1 cellular context compared by ENCODE assay signal in the genomic region with DNA sequence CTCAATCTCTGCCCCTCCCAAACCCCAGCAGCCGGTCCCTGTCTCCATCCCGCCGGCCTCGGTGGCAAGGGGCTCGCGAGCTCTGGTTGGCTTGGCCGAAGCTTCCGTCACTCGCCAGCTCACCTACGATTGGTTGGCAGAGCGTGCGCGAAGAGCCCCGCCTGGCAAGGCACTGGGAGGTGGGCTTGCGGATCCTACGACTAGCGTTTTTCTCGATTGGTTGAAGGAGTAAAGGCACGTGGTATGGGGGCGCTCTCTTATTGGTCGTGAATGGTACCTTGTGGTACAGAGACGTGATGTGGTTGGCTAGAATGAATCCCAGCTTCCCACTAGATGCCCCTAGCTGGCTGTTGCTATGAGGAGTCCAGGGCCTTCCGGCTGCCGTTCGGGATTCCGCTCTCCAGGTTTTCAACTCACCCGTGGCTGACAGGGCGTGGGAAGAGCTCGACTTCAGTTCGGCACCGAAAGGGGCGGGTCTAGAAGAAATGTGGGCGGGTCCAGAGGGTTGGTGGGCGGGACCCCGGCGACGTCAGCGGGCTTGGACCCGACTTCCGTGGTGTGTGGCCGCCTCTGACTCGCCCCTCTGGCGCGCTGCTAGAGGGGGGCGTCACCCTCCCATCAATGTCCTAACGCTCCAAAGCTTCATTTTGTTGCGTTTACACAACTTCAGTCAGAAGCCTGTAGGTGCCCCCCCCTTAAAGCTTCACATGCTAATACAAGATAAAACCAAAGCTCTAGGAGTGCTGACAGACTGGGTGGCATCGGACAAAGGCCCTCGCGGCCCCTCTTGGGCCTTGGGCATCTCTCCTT.
TF ChIP-seq lines count a peak whose summit lies in the region.

No MANE protein-coding gene starts in this region.

TF ChIP-seq in K562, 482 proteins besides CTCF, POLR2A, EP300 and RAD21 (continued from another document):
- TF ChIP-seq SAFB2 (IDR thresholded peaks at IDR 0.05; ENCODE audit: borderline replicate concordance, low read depth, low read length, severe bottlenecking), result no peak
- peak; percentile 14; the same call in 1 of the 2 replicates for TF ChIP-seq MYBL2 (IDR thresholded peaks at IDR 0.05; ENCODE audit: low read depth)
- TF ChIP-seq MYBL2 (CRISPR knock-in tag; IDR thresholded peaks at IDR 0.05; ENCODE audit: borderline replicate concordance), result no peak
- TF ChIP-seq L3MBTL2 (IDR thresholded peaks at IDR 0.05), result peak; percentile 36; the same call in 1 of the 2 replicates
